Comparison of ENCODE assay signal across 8 cellular contexts in genomic region chr1:95233737-95234493, GRCh38. TPM values are rescaled to one million over a fixed set of nuclear protein-coding genes. Genes with fewer than 3 reads are reported as not detected.
DNase-seq lines count a peak whose midpoint lies in the region; ATAC-seq and TF ChIP-seq lines count a peak whose summit lies in the region.

Gene RWDD3 (plus strand): TSS chr1:95234210. CDS start chr1:95234231, 21 bp downstream.

- H3K27ac ChIP-seq in CD8-positive, alpha-beta memory T cell (ENCODE audit: low read depth, low read length), result peak within 1 kb of the TSS; percentile 68
- H3K27ac ChIP-seq in lung (ENCODE audit: low read depth in 1 of 2, low read length in 1 of 2), result peak within 1 kb of the TSS; percentile 85 to 95

- H3K4me1 ChIP-seq in CD8-positive, alpha-beta memory T cell (ENCODE audit: insufficient read depth, low read length), result peaks cover 23% of the 10 kb centered on the region
- peaks cover 0 to 15% of the 10 kb centered on the region in 2 donors for H3K4me1 ChIP-seq in lung (ENCODE audit: control insufficient read depth in 2 of 2, insufficient read depth in 2 of 2, low read length in 2 of 2)

- TF ChIP-seq CTCF in activated CD8-positive, alpha-beta T cell treated with anti-CD3 and anti-CD28 coated beads for 36 hours (IDR thresholded peaks at IDR 0.05), result peak; percentile 65
- peak; percentile 81 for TF ChIP-seq CTCF in lung (IDR thresholded peaks at IDR 0.05; ENCODE audit: control extremely low read depth, extremely low read depth)

- peaks cover 4% of the 10 kb centered on the region for H3K36me3 ChIP-seq in CD8-positive, alpha-beta memory T cell (ENCODE audit: insufficient read depth, low read length)
- H3K36me3 ChIP-seq in lung (ENCODE audit: control insufficient read depth in 2 of 2, insufficient read depth in 2 of 2, low read length in 2 of 2), result no peaks in the 10 kb centered on the region

- POLR2A ChIA-PET in CD8-positive, alpha-beta memory T cell (lab: Charles Lee), result interaction anchor here (0.7 to 1.7 kb wide), 8 partner anchors 10 to 813 kb away, joined by 3 to 16 read pairs (median 4); partner anchors contain the start of gene ALG14
- POLR2A ChIA-PET in activated CD8-positive, alpha-beta T cell treated with anti-CD3 and anti-CD28 coated beads for 36 hours (lab: Charles Lee), result interaction anchor here (0.9 to 1.5 kb wide), 3 partner anchors 11 to 1888 kb away, joined by 3 to 4 read pairs (median 4); partner anchors contain the start of genes ALG14 and DR1

- peak; percentile 88 to 93 (median 91) for DNase-seq in CD8-positive, alpha-beta memory T cell
- peak; percentile 45 for DNase-seq in NCI-H82 treated with DMSO at 0.1 percent for 48 hours (lab: John Stamatoyannopoulos, UW; ENCODE audit: unreplicated experiment)
- peak; percentile 93 for DNase-seq in activated CD8-positive, alpha-beta T cell treated with anti-CD3 and anti-CD28 coated beads for 36 hours
- peak; percentile 95 for DNase-seq in ecto neural progenitor cell (ENCODE audit: low spot score)
- peak; percentile 93 for DNase-seq in lung (ENCODE audit: low spot score)
- peak; percentile 90 to 93 (median 92) for DNase-seq in stimulated activated CD4-positive, alpha-beta T cell treated with anti-CD3 and anti-CD28 coated beads, TNF-alpha, amount 100 ng/mL, for 4 hours (ENCODE audit: low read depth in 3 of 3)

- H3K27me3 Mint-ChIP-seq in CD8-positive, alpha-beta memory T cell, result peaks cover 0 to 23% of the 10 kb centered on the region in 2 donors
- H3K27me3 Mint-ChIP-seq in activated CD8-positive, alpha-beta T cell treated with anti-CD3 and anti-CD28 coated beads for 36 hours, result peaks cover 14% of the 10 kb centered on the region

- 0 to 1% methylated on average over 52 to 71 of the region's 71 CpGs for WGBS in lung, 2 donors

- H3K9me3 Mint-ChIP-seq in CD8-positive, alpha-beta memory T cell, result no peaks in the 10 kb centered on the region
- H3K9me3 Mint-ChIP-seq in activated CD8-positive, alpha-beta T cell treated with anti-CD3 and anti-CD28 coated beads for 36 hours, result no peaks in the 10 kb centered on the region

- peaks cover 37 to 52% (median 51%) of the 10 kb centered on the region in 3 donors for H3K4me1 Mint-ChIP-seq in CD8-positive, alpha-beta memory T cell
- H3K4me1 Mint-ChIP-seq in activated CD8-positive, alpha-beta T cell treated with anti-CD3 and anti-CD28 coated beads for 36 hours (ENCODE audit: low read depth), result peaks cover 34% of the 10 kb centered on the region

- H3K27ac Mint-ChIP-seq in CD8-positive, alpha-beta memory T cell, result peak within 1 kb of the TSS; percentile 62 to 98 (median 89)
- H3K27ac Mint-ChIP-seq in activated CD8-positive, alpha-beta T cell treated with anti-CD3 and anti-CD28 coated beads for 36 hours, result peak within 1 kb of the TSS; percentile 91

- H3K4me3 Mint-ChIP-seq in CD8-positive, alpha-beta memory T cell, result peak within 1 kb of the TSS; percentile 87 to 96 (median 89)
- H3K4me3 Mint-ChIP-seq in activated CD8-positive, alpha-beta T cell treated with anti-CD3 and anti-CD28 coated beads for 36 hours, result peak within 1 kb of the TSS; percentile 91

- H3K36me3 Mint-ChIP-seq in CD8-positive, alpha-beta memory T cell, result peaks cover 0 to 16% (median 8%) of the 10 kb centered on the region in 3 donors
- H3K36me3 Mint-ChIP-seq in activated CD8-positive, alpha-beta T cell treated with anti-CD3 and anti-CD28 coated beads for 36 hours (ENCODE audit: low read depth), result peaks cover 16% of the 10 kb centered on the region

- intact Hi-C loops in activated CD8-positive, alpha-beta T cell treated with anti-CD3 and anti-CD28 coated beads for 36 hours (cut with micrococcal nuclease), result loop anchor here (5.0 kb wide), 1 partner anchor 162 kb away; the partner anchor contains the start of gene ALG14

- H3K4me3 ChIP-seq in CD8-positive, alpha-beta memory T cell (ENCODE audit: low read length), result peak within 1 kb of the TSS; percentile 82
- peak within 1 kb of the TSS; percentile 99 for H3K4me3 ChIP-seq in lung

- H3K27me3 ChIP-seq in CD8-positive, alpha-beta memory T cell (ENCODE audit: insufficient read depth, low read length, poor library complexity, severe bottlenecking), result no peaks in the 10 kb centered on the region
- no peaks in the 10 kb centered on the region for H3K27me3 ChIP-seq in lung (ENCODE audit: control insufficient read depth, insufficient read depth)

- CTCF ChIA-PET in CD8-positive, alpha-beta memory T cell (lab: Charles Lee), result interaction anchor here (0.8 to 3.4 kb wide), 26 partner anchors 8 to 815 kb away, joined by 3 to 39 read pairs (median 4); partner anchors contain the start of genes ALG14 and TLCD4
- CTCF ChIA-PET in activated CD8-positive, alpha-beta T cell treated with anti-CD3 and anti-CD28 coated beads for 36 hours (lab: Charles Lee), result interaction anchor here (0.6 to 3.8 kb wide), 22 partner anchors 10 to 380 kb away, joined by 3 to 37 read pairs (median 4); partner anchors contain the start of genes ALG14 and TLCD4

- no peaks in the 10 kb centered on the region for H3K9me3 ChIP-seq in CD8-positive, alpha-beta memory T cell (ENCODE audit: low read length)
- no peaks in the 10 kb centered on the region for H3K9me3 ChIP-seq in lung (ENCODE audit: control insufficient read depth in 2 of 2, insufficient read depth in 1 of 2, low read length in 1 of 2)

- ATAC-seq in GM19397 (IDR thresholded peaks at IDR 0.05; ENCODE audit: unreplicated experiment), result peak; percentile 99
- peak; percentile 97 for ATAC-seq in HG03565 (IDR thresholded peaks at IDR 0.05; ENCODE audit: unreplicated experiment)
- peak; percentile 97 for ATAC-seq in activated CD8-positive, alpha-beta T cell treated with anti-CD3 and anti-CD28 coated beads for 36 hours
- ATAC-seq in lung (ENCODE audit: insufficient read depth, low FRiP score), result peak; percentile 99

RNA-seq across cellular contexts. Expression of gene RWDD3, which starts in this region (rescaled TPM):
- total RNA-seq in CD8-positive, alpha-beta memory T cell, result 10 to 100 TPM; 11.2 to 13.0 TPM
- 38.3 TPM for polyA plus RNA-seq in CD8-positive, alpha-beta memory T cell
- 10 to 100 TPM; 15.2 to 17.8 TPM for total RNA-seq in activated CD8-positive, alpha-beta T cell treated with anti-CD3 and anti-CD28 coated beads for 36 hours
- total RNA-seq in lung, result 10 to 100 TPM in 1 of 2 donors, 1 to 10 TPM in 1; 8.0 to 18.5 TPM
- polyA plus RNA-seq in lung, result 10 to 100 TPM in 1 of 2 donors, 1 to 10 TPM in 1; 8.2 to 39.9 TPM

Comparison
In these comparisons a context has a peak if more than half of its experiments do, and no peak if none do; other contexts are left out.
1. Peak in every context shown above with its lines: DNase-seq, ATAC-seq, H3K4me3 ChIP-seq and H3K27ac ChIP-seq.
2. DNase-seq: peak in every context shown above with its lines; median percentile 95 in ecto neural progenitor cell; 93 in activated CD8-positive, alpha-beta T cell treated with anti-CD3 and anti-CD28 coated beads for 36 hours; 93 in lung; 92 in stimulated activated CD4-positive, alpha-beta T cell treated with anti-CD3 and anti-CD28 coated beads, TNF-alpha, amount 100 ng/mL, for 4 hours; 91 in CD8-positive, alpha-beta memory T cell; 45 in NCI-H82 treated with DMSO at 0.1 percent for 48 hours.